8 cellular contexts compared by ENCODE assay signal in the genomic region with DNA sequence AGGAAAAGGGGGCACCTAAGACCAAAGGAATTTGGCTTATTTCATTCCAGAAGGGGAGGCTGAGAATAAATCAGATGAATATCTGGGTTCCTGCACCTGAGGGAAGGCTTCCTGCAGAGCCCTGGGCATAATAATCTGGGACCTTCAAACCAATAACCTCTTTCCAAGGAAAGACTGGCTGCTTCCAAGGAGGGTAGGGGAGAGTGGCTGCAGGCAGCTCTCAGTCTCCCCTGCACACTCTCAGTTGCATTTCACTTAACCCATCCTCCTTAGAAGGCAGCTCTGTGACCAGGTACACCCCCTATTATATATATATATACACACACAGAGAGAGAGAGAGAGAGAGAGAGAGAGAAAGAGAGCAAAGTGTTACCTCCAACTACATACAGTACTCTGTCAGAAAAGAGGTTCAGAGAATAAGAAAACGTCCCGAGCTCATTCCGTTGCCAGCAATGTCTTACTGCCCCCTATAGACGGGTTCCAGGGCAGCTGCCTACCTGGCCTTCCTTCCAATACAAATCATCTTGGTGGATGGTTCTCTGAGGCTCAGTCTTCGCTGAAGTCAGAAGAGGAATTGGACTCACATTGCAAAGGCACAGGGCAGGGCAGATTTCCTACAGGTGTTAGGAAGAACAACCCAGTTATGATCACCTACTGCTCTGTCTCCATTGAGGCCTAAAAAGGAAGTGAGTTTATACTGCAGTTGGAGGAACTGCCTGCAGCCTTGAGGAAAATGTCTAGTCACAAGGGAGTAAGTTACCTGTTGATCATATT. TPM values are rescaled to one million over a fixed set of nuclear protein-coding genes. Genes with fewer than 3 reads are reported as not detected.
DNase-seq lines count a peak whose midpoint lies in the region; ATAC-seq and TF ChIP-seq lines count a peak whose summit lies in the region.

No MANE protein-coding gene starts in this region.

- H3K4me3 ChIP-seq in HUES48 (ENCODE audit: low read depth, low read length) (no peak overlapping the region), fibroblast of villous mesenchyme (ENCODE audit: low read depth, low read length) (no peak overlapping the region), coronary artery (no peak overlapping the region)

- ATAC-seq in GM21360 (IDR thresholded peaks at IDR 0.05; ENCODE audit: unreplicated experiment) = no peak

- no peak overlapping the region for H3K9ac ChIP-seq in HUES48 (ENCODE audit: low read depth, low read length)

- peak; percentile 85 for TF ChIP-seq CTCF in fibroblast of villous mesenchyme (IDR thresholded peaks at IDR 0.05; ENCODE audit: insufficient read depth, low read depth, low read length)
- TF ChIP-seq CTCF in coronary artery (IDR thresholded peaks at IDR 0.05) = no peak

- no peaks in the 10 kb centered on the region for H3K27me3 ChIP-seq in HUES48 (ENCODE audit: control insufficient read depth, insufficient read depth, low read length)

- H3K27ac ChIP-seq in HUES48 (ENCODE audit: low read depth, low read length) = peak overlapping the region; percentile 14
- no peak overlapping the region for H3K27ac ChIP-seq in coronary artery

- H3K9me3 ChIP-seq in HUES48 (ENCODE audit: control insufficient read depth, insufficient read depth, low read length) = no peaks in the 10 kb centered on the region

- H3K36me3 ChIP-seq in HUES48 (ENCODE audit: control insufficient read depth, insufficient read depth, low read length) = no peaks in the 10 kb centered on the region

- DNase-seq in NCI-H510A treated with DMSO at 0.1 percent for 48 hours (lab: John Stamatoyannopoulos, UW) = peak; percentile 53
- DNase-seq in NCI-H510A (lab: John Stamatoyannopoulos, UW) = no peak
- DNase-seq in SKM-1 (lab: John Stamatoyannopoulos, UW; ENCODE audit: unreplicated experiment) = peak; percentile 72
- DNase-seq in fibroblast of villous mesenchyme (ENCODE audit: low read depth) = peak; percentile 54
- DNase-seq in renal cortical epithelial cell (ENCODE audit: low read depth) = peak; percentile 29
- no peak for DNase-seq in coronary artery (ENCODE audit: low spot score)

- H3K4me1 ChIP-seq in HUES48 (ENCODE audit: control insufficient read depth, insufficient read depth, low read length) = peaks cover 13% of the 10 kb centered on the region

RNA-seq across cellular contexts. Expression of a gene that starts 26.1 kb away (rescaled TPM):
- 0.64 and 2.6 TPM in 2 replicates for total RNA-seq in fibroblast of villous mesenchyme
- total RNA-seq in renal cortical epithelial cell = 0.35 and 3.6 TPM in 2 replicates

Comparison
In these comparisons a context has a peak if more than half of its experiments do, and no peak if none do; other contexts are left out.
1. DNase-seq: peak in NCI-H510A treated with DMSO at 0.1 percent for 48 hours (single experiment), SKM-1 (single experiment), fibroblast of villous mesenchyme (single experiment) and renal cortical epithelial cell (single experiment); none in NCI-H510A (single experiment) and coronary artery (single experiment).